In genomic region chr1:233364695-233365539, GRCh38 we compare ENCODE assay signal across 8 cellular contexts. TPM values are rescaled to one million over a fixed set of nuclear protein-coding genes. Genes with fewer than 3 reads are reported as not detected.
A peak's percentile ranks its signal among the peaks of the same experiment; 100 is the strongest.
DNase-seq lines count a peak whose midpoint lies in the region; ATAC-seq and TF ChIP-seq lines count a peak whose summit lies in the region.

No MANE protein-coding gene starts in this region.

- no peak for ATAC-seq in lower lobe of right lung
- no peak for ATAC-seq in T-helper 17 cell

- H3K9me3 ChIP-seq in lower lobe of right lung (no peaks in the 10 kb centered on the region), T-helper 17 cell (ENCODE audit: control insufficient read depth, low read length, poor library complexity, severe bottlenecking) (no peaks in the 10 kb centered on the region)

- CTCF ChIA-PET in HEK293T (lab: Yijun Ruan, JAX): interaction anchor here (0.6 to 1.5 kb wide), 5 partner anchors 11 to 340 kb away, joined by 3 read pairs; no protein-coding TSS in a partner anchor

- no peak overlapping the region for H3K4me3 Mint-ChIP-seq in T-helper 17 cell

- H3K36me3 Mint-ChIP-seq in T-helper 17 cell (ENCODE audit: low read depth): peaks cover 6% of the 10 kb centered on the region

- peak; percentile 87 for TF ChIP-seq CTCF in C4-2B (conservative IDR thresholded peaks at IDR 0.05)
- peak; percentile 75 for TF ChIP-seq CTCF in lower lobe of right lung (IDR thresholded peaks at IDR 0.05)

- H3K27ac ChIP-seq in C4-2B (no peak overlapping the region), lower lobe of right lung (no peak overlapping the region), substantia nigra (ENCODE audit: low read depth, low read length, poor library complexity, severe bottlenecking) (no peak overlapping the region)

- H3K27me3 Mint-ChIP-seq in T-helper 17 cell: no peaks in the 10 kb centered on the region

- H3K36me3 ChIP-seq in lower lobe of right lung: no peaks in the 10 kb centered on the region

- H3K4me1 ChIP-seq in lower lobe of right lung: no peaks in the 10 kb centered on the region

- POLR2A ChIA-PET in HEK293T (lab: Yijun Ruan, JAX): no interaction called here

- H3K27ac Mint-ChIP-seq in T-helper 17 cell: no peak overlapping the region

- H3K27me3 ChIP-seq in lower lobe of right lung (ENCODE audit: low read depth): no peaks in the 10 kb centered on the region

- H3K4me1 Mint-ChIP-seq in T-helper 17 cell: peaks cover 2% of the 10 kb centered on the region

- DNase-seq in HEK293T (ENCODE audit: extremely low spot score) (no peak), amniotic epithelial cell (ENCODE audit: low read depth) (peak; percentile 11), lower lobe of right lung (no peak), T-helper 17 cell (no peak), substantia nigra (lab: John Stamatoyannopoulos, UW) (no peak)
- DNase-seq in stimulated activated CD4-positive, alpha-beta T cell treated with anti-CD3 and anti-CD28 coated beads, Interleukin-4, amount 100 ng/mL, for 4 hours: no peak
- DNase-seq in stimulated activated CD4-positive, alpha-beta T cell treated with anti-CD3 and anti-CD28 coated beads, Interleukin-2, amount 100 ng/mL, for 48 hours: no peak

- intact Hi-C loops in lower lobe of right lung (cut with DNase I): no loop called here

- H3K4me3 ChIP-seq in lower lobe of right lung: no peak overlapping the region

TF ChIP-seq in HEK293T, 16 proteins besides CTCF, POLR2A, EP300 and RAD21:
- 0 out of 2 replicates have a peak, but pooled peaks have one; percentile 11 for TF ChIP-seq L3MBTL2 (conservative IDR thresholded peaks at IDR 0.05)
- no peak for TF ChIP-seq ELF4 (IDR thresholded peaks at IDR 0.05)

RNA-seq across cellular contexts. Expression of gene MAP3K21, which starts 37.4 kb away (rescaled TPM):
- total RNA-seq in lower lobe of right lung (9.2 TPM), T-helper 17 cell (1 to 10 TPM; 1.4 to 1.9 TPM)
